Comparison of ENCODE assay signal across 25 cellular contexts in the genomic region with DNA sequence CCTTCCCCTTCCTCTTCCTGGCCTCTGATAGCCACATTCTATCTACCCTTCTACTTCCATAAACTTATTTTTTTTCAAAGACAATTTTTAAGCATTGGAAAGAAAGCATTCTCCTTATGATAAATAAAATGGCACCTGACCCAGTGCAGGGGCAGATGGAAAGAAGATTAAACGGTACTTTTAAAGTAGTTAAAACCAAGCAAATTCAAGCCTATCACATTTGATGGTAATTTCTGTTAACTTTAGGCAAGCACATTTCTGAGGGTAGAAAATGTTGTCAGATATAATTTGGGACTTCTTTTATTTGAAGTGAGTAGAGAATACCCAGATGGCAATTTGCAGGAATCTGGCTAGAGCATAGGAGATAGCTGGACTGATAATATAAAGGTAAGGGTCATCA.
"Had no signal": no experiment of that assay in that cellular context is flagged by ENCODE, and none has a peak within 500 bp of the region (broad histone marks: within the 10 kb centered on the region; RNA-seq: fewer than 3 reads in every experiment).

No MANE protein-coding gene starts in this region.

- H3K27me3 ChIP-seq: colonic mucosa, dorsolateral prefrontal cortex, esophagus muscularis mucosa, esophagus squamous epithelium, foreskin keratinocyte, gastrocnemius medialis, gastroesophageal sphincter, heart left ventricle, heart right ventricle had no signal

- DNase-seq: colonic mucosa; cortex of kidney; dermis blood vessel endothelial cell; dorsolateral prefrontal cortex; effector CD4-positive, alpha-beta T cell; effector CD8-positive, alpha-beta T cell; effector memory CD4-positive, alpha-beta T cell; effector memory CD8-positive, alpha-beta T cell; endodermal cell; erythroblast; esophagus squamous epithelium; foreskin fibroblast; foreskin keratinocyte; foreskin melanocyte; gastrocnemius medialis; glutamatergic neuron; head of caudate nucleus; heart left ventricle; heart right ventricle had no signal

- H3K4me3 Mint-ChIP-seq: dendritic cell treated with granulocyte-macrophage colony-stimulating factor and Interleukin-4, amounts not matched to agents 40 ng/mL and 50 ng/mL, for 4 days; effector memory CD8-positive, alpha-beta T cell; endodermal cell had no signal

- H3K36me3 ChIP-seq: colonic mucosa, esophagus muscularis mucosa, esophagus squamous epithelium, gastrocnemius medialis, gastroesophageal sphincter, heart left ventricle, heart right ventricle had no signal

- H3K27ac ChIP-seq: colonic mucosa, coronary artery, dorsolateral prefrontal cortex, epithelial cell of prostate, esophagus muscularis mucosa, esophagus squamous epithelium, foreskin keratinocyte, gastrocnemius medialis, gastroesophageal sphincter, heart left ventricle, heart right ventricle had no signal

- H3K4me3 ChIP-seq: colonic mucosa, coronary artery, dorsolateral prefrontal cortex, esophagus muscularis mucosa, esophagus squamous epithelium, gastrocnemius medialis, gastroesophageal sphincter, heart left ventricle, heart right ventricle had no signal

- H3K27ac Mint-ChIP-seq: dendritic cell treated with granulocyte-macrophage colony-stimulating factor and Interleukin-4, amounts not matched to agents 40 ng/mL and 50 ng/mL, for 4 days; effector memory CD8-positive, alpha-beta T cell; endodermal cell had no signal

- H3K9me3 ChIP-seq: colonic mucosa, esophagus muscularis mucosa, esophagus squamous epithelium, gastrocnemius medialis, gastroesophageal sphincter, heart left ventricle had no signal

- H3K27me3 Mint-ChIP-seq: dendritic cell treated with granulocyte-macrophage colony-stimulating factor and Interleukin-4, amounts not matched to agents 40 ng/mL and 50 ng/mL, for 4 days; effector memory CD8-positive, alpha-beta T cell had no signal

- ATAC-seq: effector memory CD8-positive, alpha-beta T cell; esophagus mucosa; foreskin keratinocyte; gastrocnemius medialis; gastroesophageal sphincter; heart left ventricle; heart right ventricle had no signal

- H3K4me1 ChIP-seq: colonic mucosa, esophagus muscularis mucosa, esophagus squamous epithelium, foreskin keratinocyte, gastrocnemius medialis, gastroesophageal sphincter, heart left ventricle, heart right ventricle had no signal

- H3K9me3 Mint-ChIP-seq: dendritic cell treated with granulocyte-macrophage colony-stimulating factor and Interleukin-4, amounts not matched to agents 40 ng/mL and 50 ng/mL, for 4 days; endodermal cell had no signal

- H3K4me1 Mint-ChIP-seq: endodermal cell had no signal
